13 cellular contexts compared by ENCODE assay signal in genomic region chr2:99404039-99404799, GRCh38.
DNase-seq lines count a peak whose midpoint lies in the region; ATAC-seq and TF ChIP-seq lines count a peak whose summit lies in the region.
"Had no signal": no experiment of that assay in that cellular context is flagged by ENCODE, and none has a peak within 500 bp of the region (broad histone marks: within the 10 kb centered on the region; RNA-seq: fewer than 3 reads in every experiment).

No MANE protein-coding gene starts in this region.

- H4K8ac ChIP-seq in mesendoderm (ENCODE audit: low read depth, low read length) = no peak overlapping the region

- H4K5ac ChIP-seq in mesendoderm (ENCODE audit: low read length) = no peak overlapping the region

- no peak overlapping the region for H3K18ac ChIP-seq in mesendoderm (ENCODE audit: low read length)

- H3K4ac ChIP-seq in mesendoderm (ENCODE audit: low read depth, low read length) = no peak overlapping the region

- no peak overlapping the region for H3K56ac ChIP-seq in mesendoderm (ENCODE audit: low read length)

- H3K36me3 Mint-ChIP-seq in endothelial cell (ENCODE audit: low read depth, unreplicated experiment) = peaks cover 38% of the 10 kb centered on the region

- H3K36me3 ChIP-seq in mesendoderm (ENCODE audit: control insufficient read depth, insufficient read depth, low read length) = peaks cover 5% of the 10 kb centered on the region

- H3K79me1 ChIP-seq in mesendoderm (ENCODE audit: low read length) = no peaks in the 10 kb centered on the region

- H3K4me3 Mint-ChIP-seq in endothelial cell (ENCODE audit: unreplicated experiment) = peak overlapping the region; percentile 38

- peaks cover 5% of the 10 kb centered on the region for H3K27me3 Mint-ChIP-seq in endothelial cell (ENCODE audit: unreplicated experiment)

- H3K27me3 ChIP-seq in mesendoderm (ENCODE audit: insufficient read depth, low read length, poor library complexity) = no peaks in the 10 kb centered on the region

- no peaks in the 10 kb centered on the region for H3K4me1 ChIP-seq in mesendoderm (ENCODE audit: control insufficient read depth, low read depth, low read length)

- H2BK120ac ChIP-seq in mesendoderm (ENCODE audit: low read depth, low read length) = no peak overlapping the region

- no peak overlapping the region for H3K23ac ChIP-seq in mesendoderm (ENCODE audit: low read length)

- no peaks in the 10 kb centered on the region for H3K79me2 ChIP-seq in mesendoderm (ENCODE audit: control insufficient read depth, insufficient read depth, low read length)

- TF ChIP-seq CTCF in endothelial cell (IDR thresholded peaks at IDR 0.05; ENCODE audit: unreplicated experiment) = no peak

- DNase-seq in CMK (ENCODE audit: low read depth) = peak; percentile 31
- DNase-seq in Kasumi-1 (lab: John Stamatoyannopoulos, UW) = peak; percentile 12 to 40
- peak; percentile 7 for DNase-seq in endothelial cell (ENCODE audit: low spot score)
- DNase-seq in mesendoderm = peak; percentile 56
- DNase-seq in NCI-H82 (lab: John Stamatoyannopoulos, UW) = no peak
- DNase-seq in retina = no peak
- no peak for DNase-seq in GM03348 (ENCODE audit: low spot score)
- DNase-seq: activated effector memory CD4-positive, alpha-beta T cell treated with anti-CD3 and anti-CD28 coated beads, Interleukin-2, amount 50 U/mL, for 16 hours; Calu3; NCI-H1930; stimulated activated CD4-positive, alpha-beta T cell treated with anti-CD3 and anti-CD28 coated beads, Interleukin-15, amount 100 ng/mL, for 24 hours; T1000 had no signal

- no peak overlapping the region for H3K4me2 ChIP-seq in mesendoderm (ENCODE audit: low read length)

- peak overlapping the region; percentile 65 for H3K27ac Mint-ChIP-seq in endothelial cell (ENCODE audit: unreplicated experiment)

- ATAC-seq in HG02763 (IDR thresholded peaks at IDR 0.05; ENCODE audit: unreplicated experiment) = no peak

- no peak overlapping the region for H2AK5ac ChIP-seq in mesendoderm (ENCODE audit: low read length)

- H2BK5ac ChIP-seq in mesendoderm (ENCODE audit: low read length) = no peak overlapping the region

- H3K9me3 Mint-ChIP-seq in endothelial cell (ENCODE audit: unreplicated experiment) = no peaks in the 10 kb centered on the region

- H2BK15ac ChIP-seq in mesendoderm (replicated peaks; ENCODE audit: low read depth) = no peak overlapping the region

- WGBS in mesendoderm (ENCODE audit: extremely low coverage, insufficient coverage, low lambda C conversion rate) = no CpG with 5 or more reads among the region's 8 CpGs

- H3K4me3 ChIP-seq in mesendoderm (ENCODE audit: low read length) = no peak overlapping the region

- H3K9ac ChIP-seq in mesendoderm (ENCODE audit: low read length) = no peak overlapping the region

- H3K4me1 Mint-ChIP-seq in endothelial cell (ENCODE audit: unreplicated experiment) = peaks cover 9% of the 10 kb centered on the region

- H3K27ac ChIP-seq in mesendoderm (ENCODE audit: low read depth, low read length) = no peak overlapping the region

Comparison
In these comparisons a context has a peak if more than half of its experiments do, and no peak if none do; other contexts are left out.
1. DNase-seq: peak in CMK (single experiment), Kasumi-1 (2 of 2), endothelial cell (single experiment) and mesendoderm (single experiment); none in NCI-H82 (single experiment), retina (single experiment) and GM03348 (single experiment).